32 cellular contexts compared by ENCODE assay signal in the genomic region with DNA sequence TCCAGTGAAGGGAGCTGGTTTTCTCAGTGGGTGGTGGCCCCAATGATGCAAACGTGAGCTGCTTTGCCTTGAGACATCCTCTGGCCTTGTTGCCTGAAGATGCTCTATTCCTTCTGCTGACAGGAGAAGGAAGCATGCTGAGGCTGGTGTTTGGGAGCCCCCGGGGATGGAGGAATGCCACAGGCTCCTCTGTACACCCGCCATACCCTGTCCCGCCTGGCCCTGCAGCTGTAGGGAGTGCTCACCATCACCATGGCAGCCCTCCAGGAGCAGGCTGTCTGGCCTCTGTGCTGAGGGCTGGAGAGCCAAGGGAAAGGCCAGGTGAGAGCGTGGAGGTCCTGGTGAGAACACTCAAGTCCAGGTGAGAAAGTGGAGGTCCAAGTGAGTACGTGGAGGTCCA.
DNase-seq lines count a peak whose midpoint lies in the region; ATAC-seq and TF ChIP-seq lines count a peak whose summit lies in the region.
"Had no signal": no experiment of that assay in that cellular context is flagged by ENCODE, and none has a peak within 500 bp of the region (broad histone marks: within the 10 kb centered on the region; RNA-seq: fewer than 3 reads in every experiment).

No MANE protein-coding gene starts in this region.

- H3K27ac ChIP-seq in A673 (ENCODE audit: low read depth, low read length, poor library complexity, severe bottlenecking) = no peak overlapping the region
- H3K27ac ChIP-seq: C4-2B, esophagus squamous epithelium, GM23248, HL-60, SK-N-MC, tibial nerve had no signal

- H3K9me3 Mint-ChIP-seq in endothelial cell (ENCODE audit: unreplicated experiment) (peaks cover 7% of the 10 kb centered on the region), neural crest cell (no peaks in the 10 kb centered on the region)
- H3K9me3 Mint-ChIP-seq: activated T-cell treated with anti-CD3 and anti-CD28 coated beads, Interleukin-2, amount 50 U/mL, for 24 hours; endodermal cell had no signal

- peaks cover 10% of the 10 kb centered on the region for H3K36me3 Mint-ChIP-seq in endothelial cell (ENCODE audit: low read depth, unreplicated experiment)
- H3K36me3 Mint-ChIP-seq in neural crest cell (ENCODE audit: low read depth) = no peaks in the 10 kb centered on the region

- H3K4me3 ChIP-seq in A673 (ENCODE audit: low read depth, low read length, poor library complexity, severe bottlenecking) = no peak overlapping the region
- no peak overlapping the region for H3K4me3 ChIP-seq in H7 (ENCODE audit: insufficient read depth, low read depth, low read length)
- H3K4me3 ChIP-seq: esophagus squamous epithelium, GM23248, SK-N-MC, tibial nerve had no signal

- no TSS peak for BruUV-seq in A673 (replicated peaks; lab: Mats Ljungman, UMichigan)

- POLR2A ChIA-PET in A673 (lab: Charles Lee; ENCODE audit: low non-redundant PET) = no interaction called here

- H3K27me3 Mint-ChIP-seq in endothelial cell (ENCODE audit: unreplicated experiment) (peaks cover 37% of the 10 kb centered on the region), neural crest cell (ENCODE audit: low read depth) (peaks cover 53% of the 10 kb centered on the region)

- H3K4me1 Mint-ChIP-seq in endothelial cell (ENCODE audit: unreplicated experiment) (peaks cover 6% of the 10 kb centered on the region), neural crest cell (peaks cover 22% of the 10 kb centered on the region)

- peaks cover 17% of the 10 kb centered on the region for H3K27me3 ChIP-seq in A673 (replicated peaks; ENCODE audit: insufficient read depth, low read depth, low read length, poor library complexity)
- H3K27me3 ChIP-seq in H7 (ENCODE audit: control insufficient read depth, insufficient read depth, low read length) = peaks cover 22% of the 10 kb centered on the region

- H3K9me3 ChIP-seq in A673 (ENCODE audit: low read depth, low read length, poor library complexity, severe bottlenecking) = no peaks in the 10 kb centered on the region
- H3K9me3 ChIP-seq: Caco-2, esophagus squamous epithelium had no signal

- intact Hi-C loops in A673 (cut with micrococcal nuclease; ENCODE audit: unreplicated experiment) = no loop called here

- CTCF ChIA-PET in A673 (lab: Charles Lee) = no interaction called here

- no peak for TF ChIP-seq CTCF in A673 (conservative IDR thresholded peaks at IDR 0.05; ENCODE audit: low read depth, low read length)
- TF ChIP-seq CTCF in endothelial cell (IDR thresholded peaks at IDR 0.05; ENCODE audit: unreplicated experiment) = no peak
- TF ChIP-seq CTCF in neural crest cell (conservative IDR thresholded peaks at IDR 0.05) = no peak

- peak; percentile 15 for DNase-seq in A673 (ENCODE audit: low spot score)
- peak; percentile 26 for DNase-seq in H7
- DNase-seq in endothelial cell (ENCODE audit: low spot score) = no peak
- DNase-seq in neural crest cell (ENCODE audit: low read depth, low spot score) = no peak
- DNase-seq in stimulated activated naive CD4-positive, alpha-beta T cell (lab: John Stamatoyannopoulos, UW) = no peak
- no peak for DNase-seq in A172 (ENCODE audit: low spot score)
- DNase-seq: activated CD8-positive, alpha-beta T cell treated with anti-CD3 and anti-CD28 coated beads, Interleukin-2, amount 10 ng/mL, durations not matched to agents 7 days and 5 days; activated naive CD4-positive, alpha-beta T cell; activated T-cell treated with anti-CD3 and anti-CD28 coated beads, Interleukin-2, amount 50 U/mL, for 24 hours; amniotic stem cell; Caco-2; cortex of kidney; DMS79 treated with DMSO at 0.1 percent for 48 hours; endodermal cell; esophagus squamous epithelium; foreskin melanocyte; GF-D8; GM23248; Kasumi-1; left colon; mesenchymal stem cell; NCI-H446 treated with DMSO at 0.1 percent for 48 hours; occipital lobe; RPMI8226; small intestine; stimulated activated CD8-positive, alpha-beta memory T cell treated with anti-CD3 and anti-CD28 coated beads, Interleukin-4, amount 100 ng/mL, for 48 hours; T-helper 17 cell had no signal

- ATAC-seq in GM21515 (IDR thresholded peaks at IDR 0.05; ENCODE audit: unreplicated experiment) = no peak
- ATAC-seq: activated CD8-positive, alpha-beta T cell treated with anti-CD3 and anti-CD28 coated beads, Interleukin-2, amount 10 ng/mL, durations not matched to agents 7 days and 5 days; left colon; T-helper 17 cell had no signal

- H3K36me3 ChIP-seq in A673 (ENCODE audit: insufficient read depth, low read length, poor library complexity, severe bottlenecking) (no peaks in the 10 kb centered on the region), H7 (replicated peaks; ENCODE audit: control insufficient read depth, insufficient read depth, low read length) (no peaks in the 10 kb centered on the region)
- H3K36me3 ChIP-seq: esophagus squamous epithelium, tibial nerve had no signal

- peak overlapping the region; percentile 40 for H3K4me3 Mint-ChIP-seq in endothelial cell (ENCODE audit: unreplicated experiment)
- H3K4me3 Mint-ChIP-seq in neural crest cell = peak overlapping the region; percentile 42
- H3K4me3 Mint-ChIP-seq: activated CD8-positive, alpha-beta T cell treated with anti-CD3 and anti-CD28 coated beads, Interleukin-2, amount 10 ng/mL, durations not matched to agents 7 days and 5 days; activated T-cell treated with anti-CD3 and anti-CD28 coated beads, Interleukin-2, amount 50 U/mL, for 24 hours; endodermal cell; T-helper 17 cell had no signal

- H3K4me1 ChIP-seq in A673 (ENCODE audit: insufficient read depth, low read length, poor library complexity, severe bottlenecking) = no peaks in the 10 kb centered on the region

- no peak overlapping the region for H3K27ac Mint-ChIP-seq in endothelial cell (ENCODE audit: unreplicated experiment)
- no peak overlapping the region for H3K27ac Mint-ChIP-seq in neural crest cell (ENCODE audit: unreplicated experiment)
- H3K27ac Mint-ChIP-seq: activated CD8-positive, alpha-beta T cell treated with anti-CD3 and anti-CD28 coated beads, Interleukin-2, amount 10 ng/mL, durations not matched to agents 7 days and 5 days; activated T-cell treated with anti-CD3 and anti-CD28 coated beads, Interleukin-2, amount 50 U/mL, for 24 hours; endodermal cell; T-helper 17 cell had no signal

Comparison
In these comparisons a context has a peak if more than half of its experiments do, and no peak if none do; other contexts are left out.
1. DNase-seq: peak in A673 (single experiment) and H7 (single experiment); none in endothelial cell (single experiment), neural crest cell (single experiment), stimulated activated naive CD4-positive, alpha-beta T cell (0 of 6) and A172 (single experiment).